ENCODE assay signal across 23 cellular contexts in genomic region chr20:8946036-8946926, GRCh38.
A peak's percentile ranks its signal among the peaks of the same experiment; 100 is the strongest.
DNase-seq lines count a peak whose midpoint lies in the region; ATAC-seq and TF ChIP-seq lines count a peak whose summit lies in the region.
"Had no signal": no experiment of that assay in that cellular context is flagged by ENCODE, and none has a peak within 500 bp of the region (broad histone marks: within the 10 kb centered on the region; RNA-seq: fewer than 3 reads in every experiment).

No MANE protein-coding gene starts in this region.

- peaks cover 32% of the 10 kb centered on the region for H3K4me1 ChIP-seq in left ventricle myocardium inferior
- H3K4me1 ChIP-seq: body of pancreas, HAP-1, upper lobe of right lung had no signal

- TF ChIP-seq CTCF in brain (conservative IDR thresholded peaks at IDR 0.05) (no peak), left ventricle myocardium inferior (IDR thresholded peaks at IDR 0.05; ENCODE audit: borderline replicate concordance) (no peak), RWPE1 (conservative IDR thresholded peaks at IDR 0.05; ENCODE audit: low read depth) (no peak)

- H3K27me3 ChIP-seq in left ventricle myocardium inferior (ENCODE audit: low read depth), result no peaks in the 10 kb centered on the region
- H3K27me3 ChIP-seq: body of pancreas, sigmoid colon, upper lobe of right lung had no signal

- no peaks in the 10 kb centered on the region for H3K36me3 Mint-ChIP-seq in brain
- H3K36me3 Mint-ChIP-seq in stimulated activated effector memory CD8-positive, alpha-beta T cell treated with anti-CD3 and anti-CD28 coated beads, Interleukin-12 subunit alpha, Interleukin-12 subunit beta, amount 100 ng/mL, for 72 hours, result no peaks in the 10 kb centered on the region
- H3K36me3 Mint-ChIP-seq: activated naive CD8-positive, alpha-beta T cell had no signal

- H3K27ac ChIP-seq in left ventricle myocardium inferior (replicated peaks), result peak overlapping the region; percentile 74
- no peak overlapping the region for H3K27ac ChIP-seq in RWPE1
- H3K27ac ChIP-seq: body of pancreas, upper lobe of right lung had no signal

- H3K4me1 Mint-ChIP-seq in brain, result peaks cover 34% of the 10 kb centered on the region
- H3K4me1 Mint-ChIP-seq in stimulated activated effector memory CD8-positive, alpha-beta T cell treated with anti-CD3 and anti-CD28 coated beads, Interleukin-12 subunit alpha, Interleukin-12 subunit beta, amount 100 ng/mL, for 72 hours, result no peaks in the 10 kb centered on the region

- H3K27ac Mint-ChIP-seq in brain, result peak overlapping the region in 3 of 5 experiments; percentile 15 to 50 (median 37)
- H3K27ac Mint-ChIP-seq in stimulated activated effector memory CD8-positive, alpha-beta T cell treated with anti-CD3 and anti-CD28 coated beads, Interleukin-12 subunit alpha, Interleukin-12 subunit beta, amount 100 ng/mL, for 72 hours, result no peak overlapping the region
- H3K27ac Mint-ChIP-seq: activated CD8-positive, alpha-beta T cell treated with anti-CD3 and anti-CD28 coated beads, Interleukin-2, amount 10 ng/mL, durations not matched to agents 7 days and 5 days; activated naive CD8-positive, alpha-beta T cell had no signal

- no peak overlapping the region for H3K4me3 ChIP-seq in left ventricle myocardium inferior
- H3K4me3 ChIP-seq: body of pancreas, HAP-1, sigmoid colon, upper lobe of right lung had no signal

- H3K9me3 Mint-ChIP-seq in brain, result peaks cover 0 to 2% (median 0%) of the 10 kb centered on the region in 5 experiments
- H3K9me3 Mint-ChIP-seq in stimulated activated effector memory CD8-positive, alpha-beta T cell treated with anti-CD3 and anti-CD28 coated beads, Interleukin-12 subunit alpha, Interleukin-12 subunit beta, amount 100 ng/mL, for 72 hours, result peaks cover 3% of the 10 kb centered on the region

- peak; percentile 84 for ATAC-seq in sciatic nerve
- ATAC-seq in stimulated activated effector memory CD8-positive, alpha-beta T cell treated with anti-CD3 and anti-CD28 coated beads, Interleukin-12 subunit alpha, Interleukin-12 subunit beta, amount 100 ng/mL, for 72 hours, result no peak
- ATAC-seq: activated CD8-positive, alpha-beta T cell treated with anti-CD3 and anti-CD28 coated beads, Interleukin-2, amount 10 ng/mL, durations not matched to agents 7 days and 5 days; body of pancreas; SK-N-SH treated with all-trans-retinoic acid at 6 μM for 48 hours; upper lobe of right lung had no signal

- CTCF ChIA-PET in RWPE1 (lab: Yijun Ruan, JAX), result no interaction called here

- no peak overlapping the region for H3K4me3 Mint-ChIP-seq in brain
- no peak overlapping the region for H3K4me3 Mint-ChIP-seq in stimulated activated effector memory CD8-positive, alpha-beta T cell treated with anti-CD3 and anti-CD28 coated beads, Interleukin-12 subunit alpha, Interleukin-12 subunit beta, amount 100 ng/mL, for 72 hours
- H3K4me3 Mint-ChIP-seq: activated CD8-positive, alpha-beta T cell treated with anti-CD3 and anti-CD28 coated beads, Interleukin-2, amount 10 ng/mL, durations not matched to agents 7 days and 5 days; activated naive CD8-positive, alpha-beta T cell had no signal

- no peaks in the 10 kb centered on the region for H3K9me3 ChIP-seq in left ventricle myocardium inferior (replicated peaks)
- H3K9me3 ChIP-seq: body of pancreas, HAP-1, sigmoid colon, upper lobe of right lung had no signal

- intact Hi-C loops in left ventricle myocardium inferior (cut with micrococcal nuclease) (loop anchor here (10.0 kb wide), 1 partner anchor 91 kb away; no protein-coding TSS in a partner anchor), sciatic nerve (cut with DNase I) (no loop called here)

- DNase-seq in AG20443 (ENCODE audit: low spot score) (peak; percentile 22), left ventricle myocardium inferior (no peak), sciatic nerve (ENCODE audit: low spot score) (no peak), GM19238 (ENCODE audit: insufficient read length, low spot score) (no peak), RWPE1 (ENCODE audit: low spot score) (no peak), OCI-M1 (lab: John Stamatoyannopoulos, UW) (no peak)
- no peak for DNase-seq in stimulated activated effector memory CD8-positive, alpha-beta T cell treated with anti-CD3 and anti-CD28 coated beads, Interleukin-12 subunit alpha, Interleukin-12 subunit beta, amount 100 ng/mL, for 72 hours (ENCODE audit: low spot score in 2 of 2)
- DNase-seq: activated CD8-positive, alpha-beta T cell treated with anti-CD3 and anti-CD28 coated beads, Interleukin-2, amount 10 ng/mL, durations not matched to agents 7 days and 5 days; body of pancreas; cortex of kidney; DMS153; GF-D8; Karpas-422; NCI-H1092; NCI-H774; sigmoid colon; stimulated activated CD4-positive, alpha-beta T cell treated with anti-CD3 and anti-CD28 coated beads, Interleukin-2, amount 100 ng/mL, for 24 hours; T1000; upper lobe of right lung had no signal

- POLR2A ChIA-PET in RWPE1 (lab: Yijun Ruan, JAX; ENCODE audit: low non-redundant PET), result no interaction called here

- no peaks in the 10 kb centered on the region for H3K36me3 ChIP-seq in left ventricle myocardium inferior
- H3K36me3 ChIP-seq: HAP-1, sigmoid colon, upper lobe of right lung had no signal

- H3K27me3 Mint-ChIP-seq in brain, result no peaks in the 10 kb centered on the region
- H3K27me3 Mint-ChIP-seq: activated naive CD8-positive, alpha-beta T cell had no signal
